In genomic region chr6:57097596-57097995, GRCh38 we compare ENCODE assay signal across 20 cellular contexts. TPM values are rescaled to one million over a fixed set of nuclear protein-coding genes. Genes with fewer than 3 reads are reported as not detected.
A peak's percentile ranks its signal among the peaks of the same experiment; 100 is the strongest.
DNase-seq lines count a peak whose midpoint lies in the region; ATAC-seq and TF ChIP-seq lines count a peak whose summit lies in the region.
"Had no signal": no experiment of that assay in that cellular context is flagged by ENCODE, and none has a peak within 500 bp of the region (broad histone marks: within the 10 kb centered on the region; RNA-seq: fewer than 3 reads in every experiment).

No MANE protein-coding gene starts in this region.

- peaks cover 56% of the 10 kb centered on the region for H3K36me3 Mint-ChIP-seq in Calu3 (ENCODE audit: insufficient read depth, unreplicated experiment)

- H3K9me3 ChIP-seq in muscle layer of colon (ENCODE audit: low read length) (no peaks in the 10 kb centered on the region), esophagus squamous epithelium (no peaks in the 10 kb centered on the region)
- H3K9me3 ChIP-seq: ascending aorta, suprapubic skin had no signal

- no peak for TF ChIP-seq CTCF in Calu3 (IDR thresholded peaks at IDR 0.05; ENCODE audit: unreplicated experiment)
- TF ChIP-seq CTCF in esophagus squamous epithelium (IDR thresholded peaks at IDR 0.05): no peak

- peak overlapping the region; percentile 22 for H3K27ac ChIP-seq in epithelial cell of prostate
- H3K27ac ChIP-seq in muscle layer of colon (ENCODE audit: low read depth, low read length): no peak overlapping the region
- no peak overlapping the region for H3K27ac ChIP-seq in esophagus squamous epithelium
- H3K27ac ChIP-seq: ascending aorta, suprapubic skin had no signal

- H3K27ac Mint-ChIP-seq in Calu3 (ENCODE audit: unreplicated experiment): peak overlapping the region; percentile 22
- H3K27ac Mint-ChIP-seq: activated naive CD4-positive, alpha-beta T cell treated with anti-CD3 and anti-CD28 coated beads, Interleukin-2, amount 10 ng/mL, durations not matched to agents 7 days and 5 days; T-cell had no signal

- H3K36me3 ChIP-seq in muscle layer of colon (ENCODE audit: insufficient read depth, low read length): peaks cover 46% of the 10 kb centered on the region
- H3K36me3 ChIP-seq in esophagus squamous epithelium: peaks cover 7 to 65% (median 31%) of the 10 kb centered on the region in 3 donors

- CTCF ChIA-PET in Calu3 (lab: Charles Lee): no interaction called here

- BruUV-seq in Calu3 (replicated peaks; lab: Mats Ljungman, UMichigan): no TSS peak

- peak overlapping the region; percentile 5 for H3K9ac ChIP-seq in muscle layer of colon (ENCODE audit: low read length)

- H3K4me3 Mint-ChIP-seq in Calu3 (ENCODE audit: low read depth, unreplicated experiment): no peak overlapping the region
- H3K4me3 Mint-ChIP-seq: activated naive CD4-positive, alpha-beta T cell treated with anti-CD3 and anti-CD28 coated beads, Interleukin-2, amount 10 ng/mL, durations not matched to agents 7 days and 5 days had no signal

- intact Hi-C loops in Calu3 (cut with micrococcal nuclease; ENCODE audit: unreplicated experiment) (no loop called here), esophagus squamous epithelium (cut with DNase I) (no loop called here)

- no peaks in the 10 kb centered on the region for H3K27me3 Mint-ChIP-seq in Calu3 (ENCODE audit: unreplicated experiment)
- H3K27me3 Mint-ChIP-seq: activated naive CD4-positive, alpha-beta T cell treated with anti-CD3 and anti-CD28 coated beads, Interleukin-2, amount 10 ng/mL, durations not matched to agents 7 days and 5 days; CD8-positive, alpha-beta memory T cell; T-cell had no signal

- no peak for ATAC-seq in HG02763 (IDR thresholded peaks at IDR 0.05; ENCODE audit: unreplicated experiment)
- ATAC-seq: T-cell had no signal

- TF ChIP-seq POLR2A in esophagus squamous epithelium (IDR thresholded peaks at IDR 0.05): no peak

- DNase-seq in Calu3 (no peak), M059J (ENCODE audit: low read depth) (peak; percentile 31), epithelial cell of prostate (ENCODE audit: low read depth, low spot score) (no peak), esophagus squamous epithelium (lab: John Stamatoyannopoulos, UW) (no peak), NCI-H1048 (lab: John Stamatoyannopoulos, UW) (no peak)
- no peak for DNase-seq in activated CD4-positive, alpha-beta T cell treated with anti-CD3 and anti-CD28 coated beads for 4 hours
- DNase-seq: activated CD4-positive, alpha-beta T cell treated with anti-CD3 and anti-CD28 coated beads, Interleukin-2, amount 50 U/mL, for 48 hours; activated naive CD4-positive, alpha-beta T cell treated with anti-CD3 and anti-CD28 coated beads, Interleukin-2, amount 10 ng/mL, durations not matched to agents 7 days and 5 days; CD8-positive, alpha-beta memory T cell; Karpas-422; NCI-H1417 treated with DMSO at 0.1 percent for 48 hours; NCI-H2171; NCI-H526 treated with DMSO at 0.1 percent for 48 hours; OCI-M1; SHP77; T-cell had no signal

- H3K4me1 Mint-ChIP-seq in Calu3 (ENCODE audit: low read depth, unreplicated experiment): peaks cover 13% of the 10 kb centered on the region

- WGBS in esophagus squamous epithelium, 2 donors: 80 to 90% methylated on average over 1 of the region's 1 CpG

- no peaks in the 10 kb centered on the region for H3K9me3 Mint-ChIP-seq in Calu3 (ENCODE audit: low read depth, unreplicated experiment)
- H3K9me3 Mint-ChIP-seq: activated naive CD4-positive, alpha-beta T cell treated with anti-CD3 and anti-CD28 coated beads, Interleukin-2, amount 10 ng/mL, durations not matched to agents 7 days and 5 days; CD8-positive, alpha-beta memory T cell; T-cell had no signal

- H3K4me1 ChIP-seq in muscle layer of colon (ENCODE audit: insufficient read depth, low read length) (peaks cover 38% of the 10 kb centered on the region), esophagus squamous epithelium (peaks cover 0 to 37% (median 0%) of the 10 kb centered on the region in 3 donors)

- H3K4me3 ChIP-seq in muscle layer of colon (ENCODE audit: low read depth in 1 of 2, low read length in 2 of 2): no peak overlapping the region
- no peak overlapping the region for H3K4me3 ChIP-seq in esophagus squamous epithelium
- H3K4me3 ChIP-seq: ascending aorta, suprapubic skin had no signal

- no peaks in the 10 kb centered on the region for H3K27me3 ChIP-seq in muscle layer of colon (ENCODE audit: control insufficient read depth in 1 of 2, insufficient read depth in 2 of 2, low read length in 2 of 2)
- H3K27me3 ChIP-seq in esophagus squamous epithelium: no peaks in the 10 kb centered on the region
- H3K27me3 ChIP-seq: ascending aorta, suprapubic skin had no signal

RNA-seq across cellular contexts. Expression of gene ZNF451, which starts 7.6 kb away (rescaled TPM):
- total RNA-seq in Calu3 (2022) (61.7 and 68.7 TPM in 2 replicates), esophagus squamous epithelium (10 to 100 TPM; 21.5 to 52.5 (median 29.5) TPM)
- 37.9 and 48.6 TPM in 2 replicates for total RNA-seq in M059J (2014; rRNA removed; shearing (Covaris generic))

RNA-seq across cellular contexts. Expression of gene KIAA1586, which starts 51.1 kb away (rescaled TPM):
- 11.2 and 12.6 TPM in 2 replicates for total RNA-seq in Calu3 (2022)
- total RNA-seq in M059J (2014; rRNA removed; shearing (Covaris generic)): 17.3 and 17.9 TPM in 2 replicates
- 1 to 10 TPM; 1.6 to 7.6 (median 4.2) TPM for total RNA-seq in esophagus squamous epithelium
